In the genomic region with DNA sequence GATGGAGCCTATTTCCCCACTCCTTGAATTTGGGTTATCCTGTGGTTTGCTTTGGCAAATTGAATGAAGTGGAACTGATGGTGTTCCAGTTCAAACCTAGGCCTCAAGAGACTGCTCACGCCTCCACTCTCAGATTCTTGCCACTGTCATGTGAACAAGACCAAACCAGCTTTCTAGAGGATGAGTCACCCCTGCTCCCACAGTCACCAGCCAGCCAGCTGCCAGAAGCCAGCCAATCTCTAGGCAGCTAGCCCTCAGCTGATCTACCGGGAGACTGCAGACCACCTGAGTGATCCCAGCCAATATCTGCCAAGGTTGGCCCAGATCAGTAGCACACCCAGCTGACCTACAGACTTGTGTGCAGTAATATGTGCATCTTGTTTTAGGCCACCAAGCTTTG, we compare ENCODE assay signal across 14 cellular contexts.
DNase-seq lines count a peak whose midpoint lies in the region; ATAC-seq, FAIRE-seq and TF ChIP-seq lines count a peak whose summit lies in the region.
"Had no signal": no experiment of that assay in that cellular context is flagged by ENCODE, and none has a peak within 500 bp of the region (broad histone marks: within the 10 kb centered on the region; RNA-seq: fewer than 3 reads in every experiment).

No MANE protein-coding gene starts in this region.

- no peak overlapping the region for H2BK5ac ChIP-seq in mesenchymal stem cell (ENCODE audit: low read depth, low read length, poor library complexity, severe bottlenecking)

- no peak overlapping the region for H3K4ac ChIP-seq in mesenchymal stem cell (ENCODE audit: low read depth in 1 of 2, low read length in 2 of 2)

- H3K4me3 ChIP-seq in mesenchymal stem cell (ENCODE audit: insufficient read depth in 1 of 2, low read depth in 1 of 2, low read length in 2 of 2), result no peak overlapping the region
- H3K4me3 ChIP-seq: ovary, upper lobe of left lung had no signal

- no peak overlapping the region for H3K14ac ChIP-seq in mesenchymal stem cell (ENCODE audit: low read length in 2 of 2)

- H3K79me1 ChIP-seq in mesenchymal stem cell (replicated peaks; ENCODE audit: low read length, poor library complexity, severe bottlenecking), result no peaks in the 10 kb centered on the region

- 94% methylated on average over 2 of the region's 2 CpGs for WGBS in mesenchymal stem cell

- no peak overlapping the region for H4K91ac ChIP-seq in mesenchymal stem cell (ENCODE audit: low read length)

- H4K8ac ChIP-seq in mesenchymal stem cell (ENCODE audit: low read length), result no peak overlapping the region

- no peaks in the 10 kb centered on the region for H3K4me1 Mint-ChIP-seq in activated naive CD8-positive, alpha-beta T cell treated with anti-CD3 and anti-CD28 coated beads, Interleukin-2, amount 50 U/mL, for 24 hours

- FAIRE-seq in GM12892 (lab: Jason Lieb, UNC), result no peak
- FAIRE-seq: D721Med had no signal

- no peak overlapping the region for H3K4me2 ChIP-seq in mesenchymal stem cell (ENCODE audit: low read length, poor library complexity, severe bottlenecking)

- peak; percentile 16 for DNase-seq in EH (ENCODE audit: low read depth)
- no peak for DNase-seq in activated naive CD8-positive, alpha-beta T cell treated with anti-CD3 and anti-CD28 coated beads, Interleukin-2, amount 50 U/mL, for 24 hours
- peak; percentile 26 for DNase-seq in mesenchymal stem cell
- no peak for DNase-seq in GM12892 (ENCODE audit: insufficient read length)
- no peak for DNase-seq in LoVo (ENCODE audit: low spot score)
- no peak for DNase-seq in hepatic stellate cell (ENCODE audit: low spot score)
- no peak for DNase-seq in stimulated activated CD4-positive, alpha-beta T cell treated with anti-CD3 and anti-CD28 coated beads, Interleukin-4, amount 100 ng/mL, for 24 hours
- DNase-seq: GOT3, NCI-H2081, ovary, upper lobe of left lung had no signal

- no peak overlapping the region for H3K27ac ChIP-seq in mesenchymal stem cell (ENCODE audit: low read length, poor library complexity, severe bottlenecking)
- H3K27ac ChIP-seq: ovary, upper lobe of left lung had no signal

- no peak overlapping the region for H2AFZ ChIP-seq in mesenchymal stem cell (ENCODE audit: low read depth, low read length)

- TF ChIP-seq POLR2A in GM12892 (IDR thresholded peaks at IDR 0.05; ENCODE audit: low read depth, low read length), result no peak

- H2BK120ac ChIP-seq in mesenchymal stem cell (ENCODE audit: low read depth, low read length), result no peak overlapping the region

- no peak overlapping the region for H3K18ac ChIP-seq in mesenchymal stem cell (ENCODE audit: low read depth in 1 of 2, low read length in 2 of 2)

- H3K27me3 ChIP-seq in mesenchymal stem cell (ENCODE audit: control insufficient read depth in 1 of 2, insufficient read depth in 1 of 2, low read length in 2 of 2), result no peaks in the 10 kb centered on the region
- H3K27me3 ChIP-seq: ovary, upper lobe of left lung had no signal

- no peak overlapping the region for H3K9ac ChIP-seq in mesenchymal stem cell (ENCODE audit: low read length)

- H3K9me3 ChIP-seq in mesenchymal stem cell (ENCODE audit: control insufficient read depth, low read length), result no peaks in the 10 kb centered on the region
- H3K9me3 ChIP-seq: ovary, upper lobe of left lung had no signal

- no peak overlapping the region for H2AK5ac ChIP-seq in mesenchymal stem cell (ENCODE audit: low read length, severe bottlenecking)

- no peaks in the 10 kb centered on the region for H3K4me1 ChIP-seq in mesenchymal stem cell (ENCODE audit: control insufficient read depth, insufficient read depth, low read depth, low read length)
- H3K4me1 ChIP-seq: upper lobe of left lung had no signal

- H3K9me3 Mint-ChIP-seq in activated naive CD8-positive, alpha-beta T cell treated with anti-CD3 and anti-CD28 coated beads, Interleukin-2, amount 50 U/mL, for 24 hours, result no peaks in the 10 kb centered on the region
- H3K9me3 Mint-ChIP-seq: brain had no signal

- H3K27me3 Mint-ChIP-seq in activated naive CD8-positive, alpha-beta T cell treated with anti-CD3 and anti-CD28 coated beads, Interleukin-2, amount 50 U/mL, for 24 hours, result no peaks in the 10 kb centered on the region
- H3K27me3 Mint-ChIP-seq: brain had no signal

- H3K36me3 ChIP-seq in mesenchymal stem cell (ENCODE audit: control insufficient read depth in 1 of 2, insufficient read depth in 2 of 2, low read depth in 1 of 2, low read length in 2 of 2), result no peaks in the 10 kb centered on the region
- H3K36me3 ChIP-seq: ovary, upper lobe of left lung had no signal

- no peak overlapping the region for H3K27ac Mint-ChIP-seq in activated naive CD8-positive, alpha-beta T cell treated with anti-CD3 and anti-CD28 coated beads, Interleukin-2, amount 50 U/mL, for 24 hours

- no peak overlapping the region for H2BK15ac ChIP-seq in mesenchymal stem cell (ENCODE audit: low read depth, poor library complexity, severe bottlenecking)

- no peak overlapping the region for H3K4me3 Mint-ChIP-seq in activated naive CD8-positive, alpha-beta T cell treated with anti-CD3 and anti-CD28 coated beads, Interleukin-2, amount 50 U/mL, for 24 hours
- H3K4me3 Mint-ChIP-seq: brain had no signal

- H2BK12ac ChIP-seq in mesenchymal stem cell (ENCODE audit: low read length in 2 of 2), result no peak overlapping the region

- H3K36me3 Mint-ChIP-seq in activated naive CD8-positive, alpha-beta T cell treated with anti-CD3 and anti-CD28 coated beads, Interleukin-2, amount 50 U/mL, for 24 hours (ENCODE audit: low read depth), result no peaks in the 10 kb centered on the region
- H3K36me3 Mint-ChIP-seq: brain had no signal

- no peak overlapping the region for H3K23ac ChIP-seq in mesenchymal stem cell (ENCODE audit: low read length in 2 of 2)

- ATAC-seq in HG03432 (IDR thresholded peaks at IDR 0.05; ENCODE audit: unreplicated experiment), result peak; percentile 63
- ATAC-seq in activated naive CD8-positive, alpha-beta T cell treated with anti-CD3 and anti-CD28 coated beads, Interleukin-2, amount 50 U/mL, for 24 hours, result peak; percentile 69

Comparison
In these comparisons a context has a peak if more than half of its experiments do, and no peak if none do; other contexts are left out.
1. DNase-seq: peak in EH (single experiment) and mesenchymal stem cell (single experiment); none in activated naive CD8-positive, alpha-beta T cell treated with anti-CD3 and anti-CD28 coated beads, Interleukin-2, amount 50 U/mL, for 24 hours (single experiment), GM12892 (single experiment), LoVo (single experiment), hepatic stellate cell (single experiment) and stimulated activated CD4-positive, alpha-beta T cell treated with anti-CD3 and anti-CD28 coated beads, Interleukin-4, amount 100 ng/mL, for 24 hours (single experiment).